Comparison of ENCODE assay signal across 8 cellular contexts in the genomic region with DNA sequence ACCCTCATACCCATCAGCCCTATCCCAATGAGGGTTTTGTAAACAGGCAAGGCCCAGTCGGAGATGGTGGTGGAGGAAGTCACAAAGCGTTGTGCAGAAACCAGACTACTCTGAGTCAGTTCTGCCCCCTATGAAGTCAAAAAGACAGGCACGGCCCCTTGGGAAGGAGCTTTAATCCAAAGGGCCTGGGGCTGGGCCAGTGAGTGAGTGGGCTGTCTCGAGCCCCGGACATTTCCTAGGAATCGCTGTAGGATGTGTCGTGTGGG. TPM values are rescaled to one million over a fixed set of nuclear protein-coding genes. Genes with fewer than 3 reads are reported as not detected.
DNase-seq lines count a peak whose midpoint lies in the region; ATAC-seq and TF ChIP-seq lines count a peak whose summit lies in the region.

No MANE protein-coding gene starts in this region.

- peak overlapping the region; percentile 5 for H3K27ac ChIP-seq in adipose tissue (ENCODE audit: low read depth, low read length)
- peak overlapping the region; percentile 71 to 81 for H3K27ac ChIP-seq in liver (ENCODE audit: low read depth in 1 of 2, low read length in 2 of 2)
- H3K27ac ChIP-seq in uterus: peak overlapping the region; percentile 97

- intact Hi-C loops in activated naive CD4-positive, alpha-beta T cell treated with anti-CD3 and anti-CD28 coated beads for 36 hours (cut with micrococcal nuclease): loop anchor here (1.0 to 10.0 kb wide), 10 partner anchors 20 to 559 kb away; a partner anchor contains a TSS
- intact Hi-C loops in uterus (cut with DNase I; ENCODE audit: low total_unique reads): loop anchor here (10.0 kb wide), 1 partner anchor 329 kb away; a partner anchor contains a TSS

- TF ChIP-seq POLR2A in uterus (IDR thresholded peaks at IDR 0.05): no peak

- TF ChIP-seq RAD21 in liver (IDR thresholded peaks at IDR 0.05): no peak

- TF ChIP-seq CTCF in liver (IDR thresholded peaks at IDR 0.05; ENCODE audit: low read depth, low read length, missing input control) (no peak), uterus (IDR thresholded peaks at IDR 0.05) (no peak)

- peak overlapping the region; percentile 97 for H3K4me3 Mint-ChIP-seq in activated naive CD4-positive, alpha-beta T cell treated with anti-CD3 and anti-CD28 coated beads for 36 hours

- 5 to 14% (median 8%) methylated on average over 7 of the region's 7 CpGs for WGBS in adipose tissue, 3 donors
- whole genome bisulfite sequencing in liver: 7% methylated on average over 7 of the region's 7 CpGs

- H3K4me3 ChIP-seq in liver (ENCODE audit: low read depth in 1 of 3, low read length in 3 of 3) (no peak overlapping the region), uterus (no peak overlapping the region)

- H3K27me3 ChIP-seq in liver (ENCODE audit: control insufficient read depth in 4 of 4, insufficient read depth in 4 of 4, low read length in 3 of 4): no peaks in the 10 kb centered on the region
- no peaks in the 10 kb centered on the region for H3K27me3 ChIP-seq in uterus

- H3K36me3 ChIP-seq in liver (ENCODE audit: control insufficient read depth in 4 of 4, insufficient read depth in 3 of 4, low read depth in 1 of 4, low read length in 3 of 4) (no peaks in the 10 kb centered on the region), uterus (no peaks in the 10 kb centered on the region)

- no peaks in the 10 kb centered on the region for H3K9me3 Mint-ChIP-seq in activated naive CD4-positive, alpha-beta T cell treated with anti-CD3 and anti-CD28 coated beads for 36 hours

- H3K9me3 ChIP-seq in liver (ENCODE audit: control insufficient read depth in 4 of 4, low read length in 3 of 4) (no peaks in the 10 kb centered on the region), uterus (no peaks in the 10 kb centered on the region)

- no peak overlapping the region for H3K9ac ChIP-seq in liver (ENCODE audit: low read depth in 1 of 2, low read length in 2 of 2)

- H3K27me3 Mint-ChIP-seq in activated naive CD4-positive, alpha-beta T cell treated with anti-CD3 and anti-CD28 coated beads for 36 hours (ENCODE audit: low read depth): no peaks in the 10 kb centered on the region

- H3K36me3 Mint-ChIP-seq in activated naive CD4-positive, alpha-beta T cell treated with anti-CD3 and anti-CD28 coated beads for 36 hours (ENCODE audit: low read depth): peaks cover 4% of the 10 kb centered on the region

- H3K4me1 Mint-ChIP-seq in activated naive CD4-positive, alpha-beta T cell treated with anti-CD3 and anti-CD28 coated beads for 36 hours (ENCODE audit: low read depth): peaks cover 28% of the 10 kb centered on the region

- ATAC-seq in GM21423 (IDR thresholded peaks at IDR 0.05; ENCODE audit: unreplicated experiment) (no peak), HG03135 (IDR thresholded peaks at IDR 0.05; ENCODE audit: unreplicated experiment) (no peak)

- H3K27ac Mint-ChIP-seq in activated naive CD4-positive, alpha-beta T cell treated with anti-CD3 and anti-CD28 coated beads for 36 hours: no peak overlapping the region

- H3K4me1 ChIP-seq in liver (ENCODE audit: control insufficient read depth in 4 of 4, insufficient read depth in 4 of 4, low read length in 3 of 4) (peaks cover 5 to 64% (median 56%) of the 10 kb centered on the region in 4 donors), uterus (no peaks in the 10 kb centered on the region)

- CTCF ChIA-PET in activated naive CD4-positive, alpha-beta T cell treated with anti-CD3 and anti-CD28 coated beads for 36 hours (lab: Charles Lee): interaction anchor here (0.7 to 15.9 kb wide), 48 partner anchors 8 to 769 kb away, joined by 3 to 622 read pairs (median 5); a partner anchor contains a TSS

- no peak for DNase-seq in activated naive CD4-positive, alpha-beta T cell treated with anti-CD3 and anti-CD28 coated beads for 36 hours
- DNase-seq in activated naive CD4-positive, alpha-beta T cell (lab: John Stamatoyannopoulos, UW): no peak
- DNase-seq in uterus (no peak), NCI-H82 treated with DMSO at 0.1 percent for 48 hours (lab: John Stamatoyannopoulos, UW; ENCODE audit: unreplicated experiment) (no peak)

TF ChIP-seq in liver, 16 proteins besides CTCF, POLR2A, EP300 and RAD21:
- TF ChIP-seq FOXA2 (IDR thresholded peaks at IDR 0.05): no peak
- TF ChIP-seq EGR1 (IDR thresholded peaks at IDR 0.05; ENCODE audit: low read depth in 2 of 2): no peak
- TF ChIP-seq, protein P1, sequence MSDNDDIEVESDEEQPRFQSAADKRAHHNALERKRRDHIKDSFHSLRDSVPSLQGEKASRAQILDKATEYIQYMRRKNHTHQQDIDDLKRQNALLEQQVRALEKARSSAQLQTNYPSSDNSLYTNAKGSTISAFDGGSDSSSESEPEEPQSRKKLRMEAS (IDR thresholded peaks at IDR 0.05): no peak
- TF ChIP-seq HNF4G (IDR thresholded peaks at IDR 0.05): no peak
- TF ChIP-seq RXRA (IDR thresholded peaks at IDR 0.05): no peak
- no peak for TF ChIP-seq TAF1 (conservative IDR thresholded peaks at IDR 0.05)
- no peak for TF ChIP-seq NR2F2 (IDR thresholded peaks at IDR 0.05)
- TF ChIP-seq JUND (IDR thresholded peaks at IDR 0.05): no peak

RNA-seq across cellular contexts. Expression of a gene that starts 0.4 kb away (rescaled TPM):
- 10 to 100 TPM; 70.0 to 75.1 TPM for total RNA-seq in activated naive CD4-positive, alpha-beta T cell treated with anti-CD3 and anti-CD28 coated beads for 36 hours
- polyA plus RNA-seq in adipose tissue (10 to 100 TPM; 36.7 to 73.6 (median 67.0) TPM), liver (10 to 100 TPM; 24.9 to 33.5 TPM)
- total RNA-seq in liver (10 to 100 TPM; 27.1 to 40.7 TPM), uterus (100 to 1,000 TPM in 1 of 4 donors, 10 to 100 TPM in 3; 51.2 to 183 (median 70.2) TPM)

RNA-seq across cellular contexts. Expression of a gene that starts 50.3 kb away (rescaled TPM):
- 10 to 100 TPM; 20.7 to 22.8 TPM for total RNA-seq in activated naive CD4-positive, alpha-beta T cell treated with anti-CD3 and anti-CD28 coated beads for 36 hours
- polyA plus RNA-seq in adipose tissue (10 to 100 TPM; 10.4 to 16.3 (median 11.7) TPM), liver (1 to 10 TPM; 5.8 to 6.0 TPM)
- total RNA-seq in liver (10 to 100 TPM; 20.5 to 22.8 TPM), uterus (100 to 1,000 TPM in 1 of 4 donors, 10 to 100 TPM in 3; 17.1 to 102 (median 42.0) TPM)

Comparison
In these comparisons a context has a peak if more than half of its experiments do, and no peak if none do; other contexts are left out.
1. H3K27ac ChIP-seq: peak in every context shown above with its lines; median percentile 97 in uterus; 76 in liver; 5 in adipose tissue.